ENCODE assay signal across 8 cellular contexts in genomic region chr12:96516472-96517417, GRCh38. TPM values are rescaled to one million over a fixed set of nuclear protein-coding genes. Genes with fewer than 3 reads are reported as not detected.
A peak's percentile ranks its signal among the peaks of the same experiment; 100 is the strongest.
DNase-seq lines count a peak whose midpoint lies in the region; ATAC-seq and TF ChIP-seq lines count a peak whose summit lies in the region.

No MANE protein-coding gene starts in this region.

- peak; percentile 85 for TF ChIP-seq CTCF in KMS-11 (conservative IDR thresholded peaks at IDR 0.05; ENCODE audit: low read depth, low read length)
- TF ChIP-seq CTCF in gastroesophageal sphincter (IDR thresholded peaks at IDR 0.05) = peak; percentile 61 to 85 (median 73)

- no peak overlapping the region for H4K12ac ChIP-seq in trophoblast cell (ENCODE audit: low read depth, low read length)

- no peak overlapping the region for H4K91ac ChIP-seq in trophoblast cell (ENCODE audit: low read depth, low read length)

- no peaks in the 10 kb centered on the region for H3K9me3 ChIP-seq in SJCRH30 (replicated peaks)
- no peaks in the 10 kb centered on the region for H3K9me3 ChIP-seq in gastroesophageal sphincter
- H3K9me3 ChIP-seq in trophoblast cell (ENCODE audit: insufficient read depth, low read depth, low read length) = peaks cover 2% of the 10 kb centered on the region

- no peak overlapping the region for H2BK12ac ChIP-seq in trophoblast cell (ENCODE audit: low read length)

- ATAC-seq in GM21717 (IDR thresholded peaks at IDR 0.05; ENCODE audit: unreplicated experiment) (peak; percentile 64), gastroesophageal sphincter (peak; percentile 65)

- H2AK5ac ChIP-seq in trophoblast cell (ENCODE audit: low read length) = no peak overlapping the region

- H3K4me2 ChIP-seq in KMS-11 (peak overlapping the region; percentile 13; the same call in 1 of the 2 replicates), trophoblast cell (ENCODE audit: low read length) (no peak overlapping the region)

- no peak overlapping the region for H2BK5ac ChIP-seq in trophoblast cell (ENCODE audit: low read depth, low read length, poor library complexity)

- no peak overlapping the region for H3K4ac ChIP-seq in trophoblast cell (ENCODE audit: low read depth, low read length)

- H4K20me1 ChIP-seq in KMS-11 (ENCODE audit: insufficient read depth) = no peaks in the 10 kb centered on the region

- no peak for TF ChIP-seq EP300 in gastroesophageal sphincter (IDR thresholded peaks at IDR 0.05)

- H3K4me1 ChIP-seq in KMS-11 (ENCODE audit: low read depth, poor library complexity, severe bottlenecking) = peaks cover 11% of the 10 kb centered on the region
- H3K4me1 ChIP-seq in SJCRH30 = peaks cover 5% of the 10 kb centered on the region; the same call in 1 of the 2 replicates
- H3K4me1 ChIP-seq in gastroesophageal sphincter = peaks cover 0 to 16% (median 3%) of the 10 kb centered on the region in 3 donors
- H3K4me1 ChIP-seq in trophoblast cell (ENCODE audit: control insufficient read depth in 1 of 2, insufficient read depth in 2 of 2, low read length in 2 of 2) = no peaks in the 10 kb centered on the region

- peak overlapping the region; percentile 50; the same call in 1 of the 2 replicates for H2AFZ ChIP-seq in KMS-11 (ENCODE audit: low read depth)
- no peak overlapping the region for H2AFZ ChIP-seq in trophoblast cell (ENCODE audit: insufficient read depth, low read length, poor library complexity)

- peak; percentile 22 for DNase-seq in ELF-1 (ENCODE audit: low read depth, low spot score)
- DNase-seq in SJCRH30 = peak; percentile 55 to 74
- DNase-seq in activated naive CD4-positive, alpha-beta T cell (lab: John Stamatoyannopoulos, UW) = peak; percentile 39 to 78 (median 71)
- DNase-seq in trophoblast cell = peak; percentile 82 to 93
- DNase-seq in ureter (ENCODE audit: low spot score) = peak; percentile 80

- H3K36me3 ChIP-seq in KMS-11 (ENCODE audit: insufficient read depth) (no peaks in the 10 kb centered on the region), SJCRH30 (no peaks in the 10 kb centered on the region), gastroesophageal sphincter (no peaks in the 10 kb centered on the region), trophoblast cell (ENCODE audit: control insufficient read depth in 1 of 2, insufficient read depth in 2 of 2, low read length in 2 of 2) (no peaks in the 10 kb centered on the region)

- no peak overlapping the region for H4K8ac ChIP-seq in trophoblast cell (ENCODE audit: low read depth, low read length)

- TF ChIP-seq POLR2A in gastroesophageal sphincter (IDR thresholded peaks at IDR 0.05) = no peak

- H3K14ac ChIP-seq in trophoblast cell (ENCODE audit: low read length) = no peak overlapping the region

- H3K79me1 ChIP-seq in trophoblast cell (ENCODE audit: low read length) = no peaks in the 10 kb centered on the region

- H3K27ac ChIP-seq in KMS-11 (no peak overlapping the region), SJCRH30 (no peak overlapping the region), gastroesophageal sphincter (no peak overlapping the region), trophoblast cell (ENCODE audit: low read depth, low read length) (no peak overlapping the region)

- H3K9ac ChIP-seq in KMS-11 = no peak overlapping the region
- H3K9ac ChIP-seq in trophoblast cell (ENCODE audit: low read length) = no peak overlapping the region

- no peak overlapping the region for H3K23ac ChIP-seq in trophoblast cell (ENCODE audit: low read length)

- H3K18ac ChIP-seq in trophoblast cell (ENCODE audit: low read length) = no peak overlapping the region

- 20 to 31% methylated on average over 7 to 8 of the region's 8 CpGs for WGBS in gastroesophageal sphincter (ENCODE audit: low coverage in 1 of 2), 2 donors
- no CpG with 5 or more reads among the region's 8 CpGs for WGBS in trophoblast cell (ENCODE audit: extremely low coverage, insufficient coverage, insufficient read length)

- H3K27me3 ChIP-seq in KMS-11 (ENCODE audit: insufficient read depth, low read depth) (no peaks in the 10 kb centered on the region), SJCRH30 (no peaks in the 10 kb centered on the region), gastroesophageal sphincter (no peaks in the 10 kb centered on the region), trophoblast cell (ENCODE audit: insufficient read depth, low read length) (no peaks in the 10 kb centered on the region)

- H3K79me2 ChIP-seq in KMS-11 (ENCODE audit: insufficient read depth, low read depth) (no peaks in the 10 kb centered on the region), trophoblast cell (ENCODE audit: control insufficient read depth, insufficient read depth, low read length, poor library complexity) (no peaks in the 10 kb centered on the region)

- H3K4me3 ChIP-seq in KMS-11 (IDR thresholded peaks at IDR 0.05; ENCODE audit: insufficient read depth, low read depth, low read length) = no peak overlapping the region
- H3K4me3 ChIP-seq in SJCRH30 = no peak overlapping the region
- no peak overlapping the region for H3K4me3 ChIP-seq in gastroesophageal sphincter
- no peak overlapping the region for H3K4me3 ChIP-seq in trophoblast cell (ENCODE audit: low read depth, low read length)

- no peak overlapping the region for H2BK120ac ChIP-seq in trophoblast cell (ENCODE audit: insufficient read depth, low read length, poor library complexity)

RNA-seq across cellular contexts. Expression of gene CFAP54, which starts 27.4 kb away (rescaled TPM):
- total RNA-seq in SJCRH30 (2014; rRNA removed; shearing (Covaris generic)) = 0.16 TPM in 1 of 2 replicates, not detected in the other
- 1 to 10 TPM; 2.1 to 4.7 (median 3.6) TPM for total RNA-seq in gastroesophageal sphincter
- 0.03 and 0.14 TPM in 2 replicates for polyA plus RNA-seq in trophoblast cell (2013)
- total RNA-seq in ureter = 2.6 TPM

Comparison
In these comparisons a context has a peak if more than half of its experiments do, and no peak if none do; other contexts are left out.
1. DNase-seq: peak in every context shown above with its lines; median percentile 88 in trophoblast cell; 80 in ureter; 71 in activated naive CD4-positive, alpha-beta T cell; 64 in SJCRH30; 22 in ELF-1.